9 cellular contexts compared by ENCODE assay signal in genomic region chr4:79917246-79917645, GRCh38.
A peak's percentile ranks its signal among the peaks of the same experiment; 100 is the strongest.
DNase-seq lines count a peak whose midpoint lies in the region; ATAC-seq, FAIRE-seq and TF ChIP-seq lines count a peak whose summit lies in the region.
"Had no signal": no experiment of that assay in that cellular context is flagged by ENCODE, and none has a peak within 500 bp of the region (broad histone marks: within the 10 kb centered on the region; RNA-seq: fewer than 3 reads in every experiment).

No MANE protein-coding gene starts in this region.

- H3K36me3 ChIP-seq in GM12878 (ENCODE audit: control insufficient read depth in 2 of 2, insufficient read depth in 2 of 2, low read length in 1 of 2) = no peaks in the 10 kb centered on the region
- H3K36me3 ChIP-seq in left lung = no peaks in the 10 kb centered on the region
- H3K36me3 ChIP-seq in thyroid gland = no peaks in the 10 kb centered on the region
- H3K36me3 ChIP-seq: thoracic aorta had no signal

- no peak for TF ChIP-seq POLR2A in GM12878 (IDR thresholded peaks at IDR 0.05; ENCODE audit: low read depth, low read length)
- TF ChIP-seq POLR2A in thyroid gland (IDR thresholded peaks at IDR 0.05) = no peak

- FAIRE-seq in D721Med (lab: Jason Lieb, UNC) = no peak
- FAIRE-seq in GM12878 (lab: Jason Lieb, UNC) = no peak

- CTCF ChIA-PET in GM12878 (lab: Yijun Ruan, JAX) = interaction anchor here (0.9 to 2.6 kb wide), 19 partner anchors 9 to 965 kb away, joined by 3 to 14 read pairs (median 3); partner anchors contain the start of gene ANTXR2

- TF ChIP-seq RAD21 in GM12878 (IDR thresholded peaks at IDR 0.05; ENCODE audit: insufficient read depth, low read depth, low read length) = peak; percentile 71

- SMC1A ChIA-PET in GM12878 (lab: Charles Lee; ENCODE audit: uncharacterized antibody, unreplicated experiment) = interaction anchor here (0.6 to 1.8 kb wide), 11 partner anchors 9 to 303 kb away, joined by 3 to 7 read pairs (median 4); no protein-coding TSS in a partner anchor

- H3K4me1 ChIP-seq in GM12878 (ENCODE audit: control insufficient read depth, insufficient read depth, low read length) (no peaks in the 10 kb centered on the region), left lung (peaks cover 0 to 4% of the 10 kb centered on the region in 2 donors), thyroid gland (no peaks in the 10 kb centered on the region)

- no peak overlapping the region for H3K4me3 ChIP-seq in HL-60 (replicated peaks; ENCODE audit: insufficient read depth, low read length)
- H3K4me3 ChIP-seq in GM12878 = no peak overlapping the region
- H3K4me3 ChIP-seq in left lung = no peak overlapping the region
- no peak overlapping the region for H3K4me3 ChIP-seq in thyroid gland (replicated peaks in 1 of 3)
- H3K4me3 ChIP-seq: thoracic aorta had no signal

- POLR2A ChIA-PET in GM12878 (lab: Charles Lee) = no interaction called here

- BruUV-seq in GM12878 (replicated peaks; lab: Mats Ljungman, UMichigan) = no TSS peak

- H3K79me2 ChIP-seq in GM12878 (ENCODE audit: control insufficient read depth, insufficient read depth, low read length) = no peaks in the 10 kb centered on the region

- H3K27me3 ChIP-seq in HL-60 (ENCODE audit: insufficient read depth, poor library complexity, severe bottlenecking) (no peaks in the 10 kb centered on the region), GM12878 (replicated peaks in 1 of 2; ENCODE audit: control insufficient read depth in 2 of 2, insufficient read depth in 2 of 2, low read length in 1 of 2) (no peaks in the 10 kb centered on the region), left lung (no peaks in the 10 kb centered on the region), thyroid gland (no peaks in the 10 kb centered on the region)

- no peaks in the 10 kb centered on the region for H4K20me1 ChIP-seq in GM12878 (ENCODE audit: control insufficient read depth, insufficient read depth)

- H3K9me3 ChIP-seq in GM12878 (replicated peaks; ENCODE audit: control insufficient read depth, insufficient read depth, low read length) (no peaks in the 10 kb centered on the region), left lung (no peaks in the 10 kb centered on the region), thyroid gland (no peaks in the 10 kb centered on the region)
- H3K9me3 ChIP-seq: thoracic aorta had no signal

- intact Hi-C loops in GM12878 (cut with micrococcal nuclease; ENCODE audit: unreplicated experiment) = loop anchor here (1.0 to 10.0 kb wide), 5 partner anchors 155 to 1135 kb away; partner anchors contain the start of gene ANTXR2
- intact Hi-C loops in left lung (cut with DNase I) = no loop called here
- intact Hi-C loops in thyroid gland (cut with DNase I) = no loop called here

- TF ChIP-seq CTCF in D721Med (IDR thresholded peaks at IDR 0.05; ENCODE audit: insufficient read depth, missing control alignments) (peak; percentile 37), HL-60 (IDR thresholded peaks at IDR 0.05; ENCODE audit: insufficient read depth, low read length) (peak; percentile 75), GM12878 (IDR thresholded peaks at IDR 0.05 in 2 of 3, conservative IDR thresholded peaks at IDR 0.05 in 1 of 3; ENCODE audit: control insufficient read depth in 2 of 3, extremely low read depth in 1 of 3, insufficient read depth in 1 of 3, low read depth in 3 of 3, low read length in 3 of 3) (peak; percentile 68 to 83 (median 71)), left lung (IDR thresholded peaks at IDR 0.05) (peak; percentile 31 to 50), thyroid gland (IDR thresholded peaks at IDR 0.05) (peak in 1 of 6 experiments; percentile 39)

- 90% methylated on average over 1 of the region's 1 CpG for WGBS in GM12878 (ENCODE audit: insufficient coverage, insufficient replicate concordance, low lambda C conversion rate, missing lambda C conversion rate)
- WGBS in thyroid gland, 2 donors = 91 to 98% methylated on average over 1 of the region's 1 CpG

- H3K9ac ChIP-seq in GM12878 (ENCODE audit: control insufficient read depth, insufficient read depth, low read length) = no peak overlapping the region

- H3K4me2 ChIP-seq in GM12878 (ENCODE audit: control insufficient read depth, insufficient read depth) = no peak overlapping the region

- DNase-seq in D721Med (ENCODE audit: insufficient read length, low spot score) (no peak), HL-60 (ENCODE audit: low read depth in 1 of 2, low spot score in 1 of 2) (peak; percentile 14 to 58), SW480 (ENCODE audit: low spot score) (peak; percentile 8), GM12878 (ENCODE audit: low read depth, low spot score) (peak; percentile 8), left lung (no peak), thyroid gland (peak; percentile 3 to 17), NCI-H2081 (lab: John Stamatoyannopoulos, UW) (no peak)

- no peak overlapping the region for H2AFZ ChIP-seq in GM12878 (ENCODE audit: control insufficient read depth, low read depth, low read length)

- H3K27ac ChIP-seq in HL-60 (replicated peaks) = no peak overlapping the region
- no peak overlapping the region for H3K27ac ChIP-seq in GM12878 (ENCODE audit: control insufficient read depth, insufficient read depth)
- no peak overlapping the region for H3K27ac ChIP-seq in left lung
- H3K27ac ChIP-seq in thyroid gland = no peak overlapping the region
- H3K27ac ChIP-seq: thoracic aorta had no signal

- RAD21 ChIA-PET in GM12878 (lab: Charles Lee; ENCODE audit: unreplicated experiment) = interaction anchor here (1.0 to 1.5 kb wide), 7 partner anchors 13 to 303 kb away, joined by 3 to 6 read pairs (median 4); partner anchors contain the start of gene ANTXR2

- peak; percentile 78 for ATAC-seq in GM19467 (IDR thresholded peaks at IDR 0.05; ENCODE audit: unreplicated experiment)
- ATAC-seq in GM12878 = peak; percentile 92
- peak; percentile 54 for ATAC-seq in left lung

- TF ChIP-seq EP300 in GM12878 (IDR thresholded peaks at IDR 0.05; ENCODE audit: borderline replicate concordance in 1 of 2, control insufficient read depth in 1 of 2, low read depth in 2 of 2, low read length in 2 of 2) = no peak

- in situ Hi-C loops in GM12878 (cut with MboI) = no loop called here

TF ChIP-seq in GM12878, 131 proteins besides CTCF, POLR2A, EP300 and RAD21:
- TF ChIP-seq SPI1 (IDR thresholded peaks at IDR 0.05; ENCODE audit: borderline replicate concordance, insufficient read depth, low read depth, low read length) = peak; percentile 50; the same call in 1 of the 2 replicates
- TF ChIP-seq SMC3 (IDR thresholded peaks at IDR 0.05; ENCODE audit: borderline replicate concordance, low read length) = peak; percentile 70
- no peak for TF ChIP-seq YBX1 (IDR thresholded peaks at IDR 0.05)
- TF ChIP-seq IRF5 (IDR thresholded peaks at IDR 0.05; ENCODE audit: borderline replicate concordance) = no peak
- peak; percentile 52; the same call in 1 of the 2 replicates for TF ChIP-seq YY1 (IDR thresholded peaks at IDR 0.05; ENCODE audit: low read depth, low read length)

Comparison
In these comparisons a context has a peak if more than half of its experiments do, and no peak if none do; other contexts are left out.
1. DNase-seq: peak in HL-60 (2 of 2), SW480 (single experiment), GM12878 (single experiment) and thyroid gland (2 of 2); none in D721Med (single experiment), left lung (0 of 2) and NCI-H2081 (0 of 2).
2. Peak in every context shown above with its lines, with median percentiles within 50 percentile points of each other: ATAC-seq.